In the genomic region with DNA sequence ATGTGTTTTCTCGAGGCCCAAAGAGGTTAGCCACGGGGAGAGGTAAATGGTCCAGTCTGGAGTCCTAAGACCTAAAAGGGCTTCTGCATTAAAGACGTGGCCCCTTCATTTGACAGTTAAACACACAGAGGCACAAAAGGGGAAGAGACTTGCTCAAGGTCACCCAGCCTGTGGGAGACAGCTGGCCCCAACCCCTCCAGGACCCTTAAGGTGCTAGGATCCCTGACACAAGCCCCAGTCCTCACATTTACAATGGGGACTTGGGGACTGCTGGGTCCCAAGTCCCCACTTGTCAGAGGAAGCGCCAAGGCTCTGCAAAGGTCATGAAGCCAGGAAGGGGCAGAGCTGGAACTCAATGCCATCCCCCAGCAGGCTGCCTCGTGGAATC, we compare ENCODE assay signal across 17 cellular contexts. TPM values are rescaled to one million over a fixed set of nuclear protein-coding genes. Genes with fewer than 3 reads are reported as not detected.
DNase-seq lines count a peak whose midpoint lies in the region; ATAC-seq and TF ChIP-seq lines count a peak whose summit lies in the region.
"Had no signal": no experiment of that assay in that cellular context is flagged by ENCODE, and none has a peak within 500 bp of the region (broad histone marks: within the 10 kb centered on the region; RNA-seq: fewer than 3 reads in every experiment).

No MANE protein-coding gene starts in this region.

- no peaks in the 10 kb centered on the region for H3K36me3 ChIP-seq in colonic mucosa
- H3K36me3 ChIP-seq: cardiac muscle cell had no signal

- peak overlapping the region; percentile 85 for H3K4me3 Mint-ChIP-seq in activated naive CD4-positive, alpha-beta T cell treated with anti-CD3 and anti-CD28 coated beads, Interleukin-2, amount 10 ng/mL, durations not matched to agents 7 days and 5 days
- peak overlapping the region; percentile 95 for H3K4me3 Mint-ChIP-seq in activated T-helper 2 cell treated with anti-CD3 and anti-CD28 coated beads, Interferon-gamma antibody, Interleukin-2, Interleukin-4, amounts not matched to agents 10 μg/mL and 5 μg/mL and 100 μg/mL, durations not matched to agents 14 hours and 24 hours and 36 hours (ENCODE audit: low read depth)
- H3K4me3 Mint-ChIP-seq in memory B cell: peak overlapping the region; percentile 91
- peak overlapping the region; percentile 95 to 97 for H3K4me3 Mint-ChIP-seq in stimulated activated naive B cell treated with anti-CD40 and anti-IgM and Interleukin-4, amounts not matched to agents 10 μg/mL and 1 μg/mL and 100 μg/mL, for 72 hours

- no peaks in the 10 kb centered on the region for H3K27me3 ChIP-seq in colonic mucosa

- H3K27ac Mint-ChIP-seq in activated naive CD4-positive, alpha-beta T cell treated with anti-CD3 and anti-CD28 coated beads, Interleukin-2, amount 10 ng/mL, durations not matched to agents 7 days and 5 days: no peak overlapping the region
- no peak overlapping the region for H3K27ac Mint-ChIP-seq in activated naive CD4-positive, alpha-beta T cell treated with anti-CD3 and anti-CD28 coated beads, Interleukin-2, amount 50 U/mL, for 72 hours
- H3K27ac Mint-ChIP-seq in activated T-helper 2 cell treated with anti-CD3 and anti-CD28 coated beads, Interferon-gamma antibody, Interleukin-2, Interleukin-4, amounts not matched to agents 10 μg/mL and 5 μg/mL and 100 μg/mL, durations not matched to agents 14 hours and 24 hours and 36 hours: peak overlapping the region; percentile 19
- no peak overlapping the region for H3K27ac Mint-ChIP-seq in memory B cell
- peak overlapping the region; percentile 82 for H3K27ac Mint-ChIP-seq in stimulated activated naive B cell treated with anti-CD40 and anti-IgM and Interleukin-4, amounts not matched to agents 10 μg/mL and 1 μg/mL and 100 μg/mL, for 72 hours
- H3K27ac Mint-ChIP-seq: activated naive CD8-positive, alpha-beta T cell treated with anti-CD3 and anti-CD28 coated beads, Interleukin-2, amount 10 ng/mL, durations not matched to agents 7 days and 5 days had no signal

- peaks cover 37% of the 10 kb centered on the region for H3K27me3 Mint-ChIP-seq in activated naive CD4-positive, alpha-beta T cell treated with anti-CD3 and anti-CD28 coated beads, Interleukin-2, amount 10 ng/mL, durations not matched to agents 7 days and 5 days
- no peaks in the 10 kb centered on the region for H3K27me3 Mint-ChIP-seq in activated T-helper 2 cell treated with anti-CD3 and anti-CD28 coated beads, Interferon-gamma antibody, Interleukin-2, Interleukin-4, amounts not matched to agents 10 μg/mL and 5 μg/mL and 100 μg/mL, durations not matched to agents 14 hours and 24 hours and 36 hours (ENCODE audit: low read depth)
- peaks cover 5% of the 10 kb centered on the region for H3K27me3 Mint-ChIP-seq in memory B cell
- H3K27me3 Mint-ChIP-seq in stimulated activated naive B cell treated with anti-CD40 and anti-IgM and Interleukin-4, amounts not matched to agents 10 μg/mL and 1 μg/mL and 100 μg/mL, for 72 hours: no peaks in the 10 kb centered on the region

- peaks cover 1% of the 10 kb centered on the region for H3K36me3 Mint-ChIP-seq in activated naive CD4-positive, alpha-beta T cell treated with anti-CD3 and anti-CD28 coated beads, Interleukin-2, amount 10 ng/mL, durations not matched to agents 7 days and 5 days
- H3K36me3 Mint-ChIP-seq in activated naive CD4-positive, alpha-beta T cell treated with anti-CD3 and anti-CD28 coated beads, Interleukin-2, amount 50 U/mL, for 72 hours: peaks cover 10 to 15% of the 10 kb centered on the region in 2 donors
- H3K36me3 Mint-ChIP-seq in activated T-helper 2 cell treated with anti-CD3 and anti-CD28 coated beads, Interferon-gamma antibody, Interleukin-2, Interleukin-4, amounts not matched to agents 10 μg/mL and 5 μg/mL and 100 μg/mL, durations not matched to agents 14 hours and 24 hours and 36 hours (ENCODE audit: low read depth): peaks cover 18% of the 10 kb centered on the region
- H3K36me3 Mint-ChIP-seq in memory B cell: peaks cover 12% of the 10 kb centered on the region
- peaks cover 23 to 32% of the 10 kb centered on the region in 2 donors for H3K36me3 Mint-ChIP-seq in stimulated activated naive B cell treated with anti-CD40 and anti-IgM and Interleukin-4, amounts not matched to agents 10 μg/mL and 1 μg/mL and 100 μg/mL, for 72 hours

- intact Hi-C loops in activated T-helper 2 cell treated with anti-CD3 and anti-CD28 coated beads, Interferon-gamma antibody, Interleukin-2, Interleukin-4, amounts not matched to agents 10 μg/mL and 5 μg/mL and 100 μg/mL, durations not matched to agents 14 hours and 24 hours and 36 hours (cut with micrococcal nuclease): loop anchor here (5.0 kb wide), 1 partner anchor 281 kb away; no protein-coding TSS in a partner anchor
- intact Hi-C loops in colonic mucosa (cut with DNase I): no loop called here

- no peak overlapping the region for H3K9ac ChIP-seq in colonic mucosa (ENCODE audit: low read depth in 2 of 2, low read length in 2 of 2)

- H3K4me1 ChIP-seq in colonic mucosa: no peaks in the 10 kb centered on the region

- peaks cover 20% of the 10 kb centered on the region for H3K4me1 Mint-ChIP-seq in activated naive CD4-positive, alpha-beta T cell treated with anti-CD3 and anti-CD28 coated beads, Interleukin-2, amount 10 ng/mL, durations not matched to agents 7 days and 5 days
- peaks cover 45% of the 10 kb centered on the region for H3K4me1 Mint-ChIP-seq in activated T-helper 2 cell treated with anti-CD3 and anti-CD28 coated beads, Interferon-gamma antibody, Interleukin-2, Interleukin-4, amounts not matched to agents 10 μg/mL and 5 μg/mL and 100 μg/mL, durations not matched to agents 14 hours and 24 hours and 36 hours (ENCODE audit: low read depth)
- H3K4me1 Mint-ChIP-seq in memory B cell: peaks cover 26% of the 10 kb centered on the region
- peaks cover 25 to 60% of the 10 kb centered on the region in 2 donors for H3K4me1 Mint-ChIP-seq in stimulated activated naive B cell treated with anti-CD40 and anti-IgM and Interleukin-4, amounts not matched to agents 10 μg/mL and 1 μg/mL and 100 μg/mL, for 72 hours

- CTCF ChIA-PET in activated naive CD4-positive, alpha-beta T cell treated with anti-CD3 and anti-CD28 coated beads, Interleukin-2, amount 10 ng/mL, durations not matched to agents 7 days and 5 days (lab: Charles Lee): interaction anchor here (1.9 kb wide), 1 partner anchor 204 kb away, joined by 6 read pairs; no protein-coding TSS in a partner anchor

- DNase-seq in activated naive CD4-positive, alpha-beta T cell treated with anti-CD3 and anti-CD28 coated beads, Interleukin-2, amount 10 ng/mL, durations not matched to agents 7 days and 5 days: no peak
- no peak for DNase-seq in activated naive CD4-positive, alpha-beta T cell treated with anti-CD3 and anti-CD28 coated beads, Interleukin-2, amount 50 U/mL, for 72 hours (ENCODE audit: low spot score in 2 of 2)
- no peak for DNase-seq in activated T-helper 2 cell treated with anti-CD3 and anti-CD28 coated beads, Interferon-gamma antibody, Interleukin-2, Interleukin-4, amounts not matched to agents 10 μg/mL and 5 μg/mL and 100 μg/mL, durations not matched to agents 14 hours and 24 hours and 36 hours (ENCODE audit: low spot score)
- DNase-seq in memory B cell (ENCODE audit: low spot score in 2 of 2): no peak
- DNase-seq in stimulated activated naive B cell treated with anti-CD40 and anti-IgM and Interleukin-4, amounts not matched to agents 10 μg/mL and 1 μg/mL and 100 μg/mL, for 72 hours: no peak
- no peak for DNase-seq in SIG-M5 (lab: John Stamatoyannopoulos, UW)
- DNase-seq in dermis blood vessel endothelial cell: no peak
- no peak for DNase-seq in colonic mucosa
- DNase-seq: activated CD8-positive, alpha-beta memory T cell treated with anti-CD3 and anti-CD28 coated beads, Interleukin-2, amount 50 U/mL, for 4 hours; COR-L47; effector CD4-positive, alpha-beta T cell; mammary epithelial cell; RPMI8226; stimulated activated CD4-positive, alpha-beta T cell treated with anti-CD3 and anti-CD28 coated beads, Interleukin-1b, Interleukin-23, amount 100 ng/mL, for 48 hours had no signal

- H3K27ac ChIP-seq in colonic mucosa: no peak overlapping the region
- H3K27ac ChIP-seq: cardiac muscle cell had no signal

- H3K4me3 ChIP-seq in colonic mucosa: no peak overlapping the region
- H3K4me3 ChIP-seq: cardiac muscle cell had no signal

- ATAC-seq in activated naive CD4-positive, alpha-beta T cell treated with anti-CD3 and anti-CD28 coated beads, Interleukin-2, amount 50 U/mL, for 72 hours: no peak
- no peak for ATAC-seq in memory B cell (ENCODE audit: low read depth)
- no peak for ATAC-seq in stimulated activated naive B cell treated with anti-CD40 and anti-IgM and Interleukin-4, amounts not matched to agents 10 μg/mL and 1 μg/mL and 100 μg/mL, for 72 hours (replicated peaks)
- ATAC-seq: sciatic nerve had no signal

- peaks cover 2% of the 10 kb centered on the region for H3K9me3 Mint-ChIP-seq in activated naive CD4-positive, alpha-beta T cell treated with anti-CD3 and anti-CD28 coated beads, Interleukin-2, amount 10 ng/mL, durations not matched to agents 7 days and 5 days
- H3K9me3 Mint-ChIP-seq in activated naive CD4-positive, alpha-beta T cell treated with anti-CD3 and anti-CD28 coated beads, Interleukin-2, amount 50 U/mL, for 72 hours: peaks cover 3 to 5% of the 10 kb centered on the region in 2 donors
- H3K9me3 Mint-ChIP-seq in activated T-helper 2 cell treated with anti-CD3 and anti-CD28 coated beads, Interferon-gamma antibody, Interleukin-2, Interleukin-4, amounts not matched to agents 10 μg/mL and 5 μg/mL and 100 μg/mL, durations not matched to agents 14 hours and 24 hours and 36 hours: peaks cover 8% of the 10 kb centered on the region
- peaks cover 5% of the 10 kb centered on the region for H3K9me3 Mint-ChIP-seq in memory B cell
- H3K9me3 Mint-ChIP-seq in stimulated activated naive B cell treated with anti-CD40 and anti-IgM and Interleukin-4, amounts not matched to agents 10 μg/mL and 1 μg/mL and 100 μg/mL, for 72 hours: peaks cover 6 to 8% of the 10 kb centered on the region in 2 donors

- H3K9me3 ChIP-seq in colonic mucosa: no peaks in the 10 kb centered on the region

- no peak for TF ChIP-seq CTCF in colonic mucosa (IDR thresholded peaks at IDR 0.05)

RNA-seq across cellular contexts. Expression of gene ABAT, which starts 1.7 kb away (rescaled TPM):
- 1 to 10 TPM; 3.5 to 8.7 TPM for total RNA-seq in activated naive CD4-positive, alpha-beta T cell treated with anti-CD3 and anti-CD28 coated beads, Interleukin-2, amount 50 U/mL, for 72 hours
- total RNA-seq in activated T-helper 2 cell treated with anti-CD3 and anti-CD28 coated beads, Interferon-gamma antibody, Interleukin-2, Interleukin-4, amounts not matched to agents 10 μg/mL and 5 μg/mL and 100 μg/mL, durations not matched to agents 14 hours and 24 hours and 36 hours: 22.5 and 24.2 TPM in 2 replicates
- total RNA-seq in dermis blood vessel endothelial cell: 1.4 and 3.7 TPM in 2 replicates
- total RNA-seq in colonic mucosa: 10 to 100 TPM; 12.9 to 25.6 TPM

RNA-seq across cellular contexts. Expression of gene METTL22, which starts 54.7 kb away (rescaled TPM):
- 10 to 100 TPM; 38.9 to 50.7 TPM for total RNA-seq in activated naive CD4-positive, alpha-beta T cell treated with anti-CD3 and anti-CD28 coated beads, Interleukin-2, amount 50 U/mL, for 72 hours
- total RNA-seq in activated T-helper 2 cell treated with anti-CD3 and anti-CD28 coated beads, Interferon-gamma antibody, Interleukin-2, Interleukin-4, amounts not matched to agents 10 μg/mL and 5 μg/mL and 100 μg/mL, durations not matched to agents 14 hours and 24 hours and 36 hours: 34.9 and 39.0 TPM in 2 replicates
- total RNA-seq in dermis blood vessel endothelial cell (22.4 and 27.1 TPM in 2 replicates), colonic mucosa (10 to 100 TPM; 16.1 to 26.8 TPM)

Comparison
In these comparisons a context has a peak if more than half of its experiments do, and no peak if none do; other contexts are left out.
1. H3K27ac Mint-ChIP-seq: peak in activated T-helper 2 cell treated with anti-CD3 and anti-CD28 coated beads, Interferon-gamma antibody, Interleukin-2, Interleukin-4, amounts not matched to agents 10 μg/mL and 5 μg/mL and 100 μg/mL, durations not matched to agents 14 hours and 24 hours and 36 hours (single experiment) and stimulated activated naive B cell treated with anti-CD40 and anti-IgM and Interleukin-4, amounts not matched to agents 10 μg/mL and 1 μg/mL and 100 μg/mL, for 72 hours (single experiment); none in activated naive CD4-positive, alpha-beta T cell treated with anti-CD3 and anti-CD28 coated beads, Interleukin-2, amount 10 ng/mL, durations not matched to agents 7 days and 5 days (single experiment), activated naive CD4-positive, alpha-beta T cell treated with anti-CD3 and anti-CD28 coated beads, Interleukin-2, amount 50 U/mL, for 72 hours (0 of 2) and memory B cell (single experiment).
2. Peak in every context shown above with its lines, with median percentiles within 50 percentile points of each other: H3K4me3 Mint-ChIP-seq.